In the genomic region with DNA sequence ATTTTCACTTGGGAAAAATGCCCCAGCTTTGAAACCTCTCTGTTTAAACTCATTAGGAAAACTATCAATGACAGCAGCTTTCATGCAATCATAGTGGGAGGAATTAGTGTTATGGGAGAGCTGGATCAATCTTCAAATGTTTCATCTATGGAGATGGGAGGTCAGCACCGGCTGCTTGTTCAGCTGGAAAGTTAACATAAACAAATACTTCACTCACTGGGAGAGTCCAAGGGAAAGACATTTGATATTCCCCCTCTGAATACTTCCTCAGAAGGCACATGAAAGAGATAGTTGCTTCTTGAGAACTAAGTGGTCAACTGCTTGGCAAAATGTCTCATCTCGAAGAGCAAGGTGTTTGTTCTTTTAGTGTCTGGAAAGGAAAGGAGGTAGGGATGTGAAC, we compare ENCODE assay signal across 31 cellular contexts. TPM values are rescaled to one million over a fixed set of nuclear protein-coding genes. Genes with fewer than 3 reads are reported as not detected.
DNase-seq lines count a peak whose midpoint lies in the region; ATAC-seq and TF ChIP-seq lines count a peak whose summit lies in the region.
"Had no signal": no experiment of that assay in that cellular context is flagged by ENCODE, and none has a peak within 500 bp of the region (broad histone marks: within the 10 kb centered on the region; RNA-seq: fewer than 3 reads in every experiment).

No MANE protein-coding gene starts in this region.

- H3K4me3 Mint-ChIP-seq in mesothelial cell of epicardium, result no peak overlapping the region
- H3K4me3 Mint-ChIP-seq: activated naive CD4-positive, alpha-beta T cell treated with anti-CD3 and anti-CD28 coated beads, Interleukin-2, amount 10 ng/mL, durations not matched to agents 7 days and 5 days; activated T-helper 1 cell treated with anti-CD3 and anti-CD28 coated beads, Interleukin-12 subunit alpha, Interleukin-12 subunit beta, Interleukin-2, Interleukin-4 antibody, amounts not matched to agents 30 ng/mL and 10 ng/mL and 1 ng/mL, durations not matched to agents 14 hours and 24 hours and 36 hours; immature natural killer cell; naive thymus-derived CD4-positive, alpha-beta T cell; stimulated activated memory B cell treated with anti-CD40 and anti-IgM and Interleukin-4, amounts not matched to agents 10 μg/mL and 1 μg/mL and 100 μg/mL, for 72 hours; WTC11 had no signal

- H3K4me2 ChIP-seq in MM.1S (ENCODE audit: low read depth, low read length) (peak overlapping the region; percentile 21; the same call in 1 of the 2 replicates), smooth muscle cell (no peak overlapping the region)
- H3K4me2 ChIP-seq: hepatocyte, PC-9 had no signal

- ATAC-seq in GM21526 (IDR thresholded peaks at IDR 0.05; ENCODE audit: low FRiP score, unreplicated experiment), result no peak
- ATAC-seq: HCT116; naive thymus-derived CD4-positive, alpha-beta T cell; stimulated activated memory B cell treated with anti-CD40 and anti-IgM and Interleukin-4, amounts not matched to agents 10 μg/mL and 1 μg/mL and 100 μg/mL, for 72 hours; WTC11 had no signal

- peak; percentile 52 for DNase-seq in AG09319 (ENCODE audit: extremely low read depth, low read depth)
- no peak for DNase-seq in MM.1S
- DNase-seq in dermis blood vessel endothelial cell, result peak; percentile 17
- DNase-seq in mesothelial cell of epicardium (ENCODE audit: low spot score in 2 of 2, unreplicated experiment in 2 of 2), result no peak
- DNase-seq in NCI-H2107 (lab: John Stamatoyannopoulos, UW), result no peak
- DNase-seq in NCI-H187 treated with DMSO at 0.1 percent for 48 hours (lab: John Stamatoyannopoulos, UW), result no peak
- DNase-seq in smooth muscle cell (lab: John Stamatoyannopoulos, UW; ENCODE audit: unreplicated experiment), result no peak
- DNase-seq: activated naive CD4-positive, alpha-beta T cell treated with anti-CD3 and anti-CD28 coated beads, Interleukin-2, amount 10 ng/mL, durations not matched to agents 7 days and 5 days; anterior cingulate cortex; immature natural killer cell; left ventricle myocardium inferior; naive thymus-derived CD4-positive, alpha-beta T cell; NCI-H1436 treated with DMSO at 0.1 percent for 48 hours; NCI-H82; ovary; PC-9; retina; SHP77; stimulated activated CD4-positive, alpha-beta T cell treated with anti-CD3 and anti-CD28 coated beads, Interleukin-4, amount 100 ng/mL, for 1 hour; SW 1271; T1000; uterus had no signal

- no peaks in the 10 kb centered on the region for H3K9me3 Mint-ChIP-seq in mesothelial cell of epicardium
- H3K9me3 Mint-ChIP-seq: activated naive CD4-positive, alpha-beta T cell treated with anti-CD3 and anti-CD28 coated beads, Interleukin-2, amount 10 ng/mL, durations not matched to agents 7 days and 5 days; activated T-helper 1 cell treated with anti-CD3 and anti-CD28 coated beads, Interleukin-12 subunit alpha, Interleukin-12 subunit beta, Interleukin-2, Interleukin-4 antibody, amounts not matched to agents 30 ng/mL and 10 ng/mL and 1 ng/mL, durations not matched to agents 14 hours and 24 hours and 36 hours; stimulated activated memory B cell treated with anti-CD40 and anti-IgM and Interleukin-4, amounts not matched to agents 10 μg/mL and 1 μg/mL and 100 μg/mL, for 72 hours; WTC11 had no signal

- H3F3A ChIP-seq in MM.1S (ENCODE audit: insufficient read depth, low read length) (no peaks in the 10 kb centered on the region), smooth muscle cell (ENCODE audit: low read depth) (no peaks in the 10 kb centered on the region)

- H3K27ac ChIP-seq in MM.1S (ENCODE audit: low read length) (no peak overlapping the region), smooth muscle cell (ENCODE audit: low read depth) (no peak overlapping the region)
- H3K27ac ChIP-seq: C4-2B, hepatocyte, left ventricle myocardium inferior, ovary, PC-9, suprapubic skin, uterus had no signal

- 0 out of 2 replicates have a peak overlapping the region, but pooled peaks have one; percentile 25 for H2AFZ ChIP-seq in MM.1S (ENCODE audit: low read length)
- H2AFZ ChIP-seq in smooth muscle cell (ENCODE audit: low read depth), result no peak overlapping the region
- H2AFZ ChIP-seq: hepatocyte, PC-9 had no signal

- H3K27me3 Mint-ChIP-seq in mesothelial cell of epicardium (ENCODE audit: low read depth), result peaks cover 33% of the 10 kb centered on the region

- H3K4me3 ChIP-seq in MM.1S (ENCODE audit: low read length) (no peak overlapping the region), smooth muscle cell (no peak overlapping the region)
- H3K4me3 ChIP-seq: hepatocyte, left ventricle myocardium inferior, ovary, PC-9, suprapubic skin, uterus had no signal

- no peaks in the 10 kb centered on the region for H3K9me2 ChIP-seq in MM.1S (replicated peaks; ENCODE audit: insufficient read depth, low read length)

- H3K4me1 Mint-ChIP-seq in mesothelial cell of epicardium, result peaks cover 13% of the 10 kb centered on the region
- H3K4me1 Mint-ChIP-seq: activated naive CD4-positive, alpha-beta T cell treated with anti-CD3 and anti-CD28 coated beads, Interleukin-2, amount 10 ng/mL, durations not matched to agents 7 days and 5 days; immature natural killer cell; naive thymus-derived CD4-positive, alpha-beta T cell; stimulated activated memory B cell treated with anti-CD40 and anti-IgM and Interleukin-4, amounts not matched to agents 10 μg/mL and 1 μg/mL and 100 μg/mL, for 72 hours had no signal

- H3K36me3 ChIP-seq in MM.1S (replicated peaks; ENCODE audit: insufficient read depth, low read length), result no peaks in the 10 kb centered on the region
- no peaks in the 10 kb centered on the region for H3K36me3 ChIP-seq in smooth muscle cell (ENCODE audit: low read depth)
- H3K36me3 ChIP-seq: left ventricle myocardium inferior, ovary, suprapubic skin, uterus had no signal

- H3K36me3 Mint-ChIP-seq in mesothelial cell of epicardium, result peaks cover 1% of the 10 kb centered on the region
- H3K36me3 Mint-ChIP-seq: activated naive CD4-positive, alpha-beta T cell treated with anti-CD3 and anti-CD28 coated beads, Interleukin-2, amount 10 ng/mL, durations not matched to agents 7 days and 5 days; immature natural killer cell; naive thymus-derived CD4-positive, alpha-beta T cell; stimulated activated memory B cell treated with anti-CD40 and anti-IgM and Interleukin-4, amounts not matched to agents 10 μg/mL and 1 μg/mL and 100 μg/mL, for 72 hours; WTC11 had no signal

- H3K9me3 ChIP-seq in MM.1S (replicated peaks; ENCODE audit: insufficient read depth, low read length), result no peaks in the 10 kb centered on the region
- H3K9me3 ChIP-seq in smooth muscle cell (replicated peaks; ENCODE audit: low read depth), result no peaks in the 10 kb centered on the region
- H3K9me3 ChIP-seq: left ventricle myocardium inferior, ovary, suprapubic skin, uterus had no signal

- no peak for TF ChIP-seq CTCF in AG09319 (IDR thresholded peaks at IDR 0.05; ENCODE audit: low read depth, low read length)
- TF ChIP-seq CTCF in MM.1S (IDR thresholded peaks at IDR 0.05; ENCODE audit: low read length), result no peak
- no peak for TF ChIP-seq CTCF in mesothelial cell of epicardium (IDR thresholded peaks at IDR 0.05; ENCODE audit: unreplicated experiment)
- no peak for TF ChIP-seq CTCF in smooth muscle cell (IDR thresholded peaks at IDR 0.05; ENCODE audit: borderline replicate concordance, insufficient read depth, poor library complexity, severe bottlenecking)

- WGBS in smooth muscle cell (ENCODE audit: low lambda C conversion rate), result 65% methylated on average over 2 of the region's 2 CpGs

- peak overlapping the region; percentile 7 for H3K27ac Mint-ChIP-seq in mesothelial cell of epicardium
- H3K27ac Mint-ChIP-seq: activated naive CD4-positive, alpha-beta T cell treated with anti-CD3 and anti-CD28 coated beads, Interleukin-2, amount 10 ng/mL, durations not matched to agents 7 days and 5 days; activated T-helper 1 cell treated with anti-CD3 and anti-CD28 coated beads, Interleukin-12 subunit alpha, Interleukin-12 subunit beta, Interleukin-2, Interleukin-4 antibody, amounts not matched to agents 30 ng/mL and 10 ng/mL and 1 ng/mL, durations not matched to agents 14 hours and 24 hours and 36 hours; immature natural killer cell; naive thymus-derived CD4-positive, alpha-beta T cell; stimulated activated memory B cell treated with anti-CD40 and anti-IgM and Interleukin-4, amounts not matched to agents 10 μg/mL and 1 μg/mL and 100 μg/mL, for 72 hours; WTC11 had no signal

- H3K27me3 ChIP-seq in MM.1S (replicated peaks; ENCODE audit: insufficient read depth, low read length) (no peaks in the 10 kb centered on the region), smooth muscle cell (ENCODE audit: low read depth) (peaks cover 14% of the 10 kb centered on the region)
- H3K27me3 ChIP-seq: ovary, uterus had no signal

- H4K20me1 ChIP-seq in MM.1S (ENCODE audit: insufficient read depth, low read length) (no peaks in the 10 kb centered on the region), smooth muscle cell (ENCODE audit: low read depth) (no peaks in the 10 kb centered on the region)

- H3K79me2 ChIP-seq in MM.1S (ENCODE audit: low read length) (no peaks in the 10 kb centered on the region), smooth muscle cell (ENCODE audit: low read depth) (no peaks in the 10 kb centered on the region)
- H3K79me2 ChIP-seq: hepatocyte had no signal

- H3K4me1 ChIP-seq in MM.1S (ENCODE audit: low read length) (0 out of 2 replicates have a peak, but pooled peaks cover 3% of the 10 kb centered on the region), smooth muscle cell (ENCODE audit: low read depth) (peaks cover under 1% of the 10 kb centered on the region)
- H3K4me1 ChIP-seq: left ventricle myocardium inferior, suprapubic skin, uterus had no signal

- no peak overlapping the region for H3K9ac ChIP-seq in MM.1S (ENCODE audit: low read length)
- no peak overlapping the region for H3K9ac ChIP-seq in smooth muscle cell (ENCODE audit: low read depth)

RNA-seq across cellular contexts. Expression of a gene that starts 7.3 kb away (rescaled TPM):
- total RNA-seq in dermis blood vessel endothelial cell (0.34 and 0.51 TPM in 2 replicates), mesothelial cell of epicardium (5.2 to 6.7 TPM (median 5.5 TPM) in 3 replicates), smooth muscle cell (2.9 and 5.3 TPM in 2 replicates)
- polyA plus RNA-seq in smooth muscle cell, result 2.5 and 4.6 TPM in 2 replicates
- total RNA-seq: activated T-helper 1 cell treated with anti-CD3 and anti-CD28 coated beads, Interleukin-12 subunit alpha, Interleukin-12 subunit beta, Interleukin-2, Interleukin-4 antibody, amounts not matched to agents 30 ng/mL and 10 ng/mL and 1 ng/mL, durations not matched to agents 14 hours and 24 hours and 36 hours; left ventricle myocardium inferior; MCF 10A; naive thymus-derived CD4-positive, alpha-beta T cell had no signal
- polyA plus RNA-seq: immature natural killer cell; naive thymus-derived CD4-positive, alpha-beta T cell had no signal

Comparison
In these comparisons a context has a peak if more than half of its experiments do, and no peak if none do; other contexts are left out.
1. DNase-seq: peak in AG09319 (single experiment) and dermis blood vessel endothelial cell (single experiment); none in MM.1S (single experiment), mesothelial cell of epicardium (0 of 2), NCI-H2107 (single experiment), NCI-H187 treated with DMSO at 0.1 percent for 48 hours (single experiment) and smooth muscle cell (single experiment).